In genomic region chr2:177557794-177558193, GRCh38 we compare ENCODE assay signal across 9 cellular contexts.
"Had no signal": no experiment of that assay in that cellular context is flagged by ENCODE, and none has a peak within 500 bp of the region (broad histone marks: within the 10 kb centered on the region; RNA-seq: fewer than 3 reads in every experiment).

No MANE protein-coding gene starts in this region.

- H3K27ac Mint-ChIP-seq: IgD-negative memory B cell had no signal

- H3K4me2 ChIP-seq: KMS-11 had no signal

- H3K4me3 Mint-ChIP-seq: IgD-negative memory B cell had no signal

- ATAC-seq: HepG2 had no signal

- FAIRE-seq: HepG2, HTR-8/SVneo had no signal

- DNase-seq: IMR-90, Karpas-422, KBM-7, KG1 had no signal

- H3K27ac ChIP-seq: HL-60, KMS-11 had no signal

- H3K27me3 Mint-ChIP-seq: IgD-negative memory B cell had no signal

- H3K9ac ChIP-seq: KMS-11 had no signal
